ENCODE assay signal across 1 cellular context in genomic region chr17:7438050-7438614, GRCh38.
A peak's percentile ranks its signal among the peaks of the same experiment; 100 is the strongest.
TF ChIP-seq lines count a peak whose summit lies in the region.

No MANE protein-coding gene starts in this region.

TF ChIP-seq in K562, 482 proteins besides CTCF, POLR2A, EP300 and RAD21 (continued from another document and continues in another):
- TF ChIP-seq TBL1XR1 (IDR thresholded peaks at IDR 0.05; ENCODE audit: low read length in 2 of 2) (no peak), ZBTB34 (CRISPR knock-in tag; IDR thresholded peaks at IDR 0.05) (no peak), ZNF324 (CRISPR knock-in tag; IDR thresholded peaks at IDR 0.05) (no peak), KLF1 (tag; IDR thresholded peaks at IDR 0.05) (no peak), LCOR (CRISPR knock-in tag; IDR thresholded peaks at IDR 0.05) (no peak), ZNF561 (CRISPR knock-in tag; conservative IDR thresholded peaks at IDR 0.05) (no peak), SIN3B (IDR thresholded peaks at IDR 0.05; ENCODE audit: low read depth) (no peak), MECOM (CRISPR knock-in tag; IDR thresholded peaks at IDR 0.05) (no peak), CBX8 (IDR thresholded peaks at IDR 0.05; ENCODE audit: borderline replicate concordance, extremely low read depth, low read depth, low read length, poor library complexity, severe bottlenecking) (no peak), ZNF232 (CRISPR knock-in tag; IDR thresholded peaks at IDR 0.05) (no peak), POLR2G (IDR thresholded peaks at IDR 0.05; ENCODE audit: low read depth, low read length) (peak; percentile 63), DNMT1 (IDR thresholded peaks at IDR 0.05) (no peak), ATF1 (CRISPR knock-in tag; IDR thresholded peaks at IDR 0.05) (no peak), ATF1 (tag; IDR thresholded peaks at IDR 0.05) (no peak), EGR1 (conservative IDR thresholded peaks at IDR 0.05) (peak; percentile 49), IRF2 (CRISPR knock-in tag; IDR thresholded peaks at IDR 0.05) (no peak), MBD2 (IDR thresholded peaks at IDR 0.05; ENCODE audit: borderline replicate concordance, low read depth) (no peak), HDAC8 (tag; IDR thresholded peaks at IDR 0.05) (no peak), ZNF175 (CRISPR knock-in tag; IDR thresholded peaks at IDR 0.05; ENCODE audit: low read depth) (no peak), NR0B1 (IDR thresholded peaks at IDR 0.05; ENCODE audit: partially characterized antibody) (no peak), CTBP1 (IDR thresholded peaks at IDR 0.05; ENCODE audit: borderline replicate concordance) (peak; percentile 30; the same call in 1 of the 2 replicates), TCF7L2 (IDR thresholded peaks at IDR 0.05; ENCODE audit: low read depth, low read length) (no peak), MYBL2 (IDR thresholded peaks at IDR 0.05; ENCODE audit: low read depth) (no peak), MYBL2 (CRISPR knock-in tag; IDR thresholded peaks at IDR 0.05; ENCODE audit: borderline replicate concordance) (no peak), ZNF785 (CRISPR knock-in tag; IDR thresholded peaks at IDR 0.05) (no peak), ZNF124 (CRISPR knock-in tag; IDR thresholded peaks at IDR 0.05) (no peak), JUN (IDR thresholded peaks at IDR 0.05; ENCODE audit: borderline replicate concordance, low read depth, low read length) (no peak), JUN (CRISPR knock-in tag; IDR thresholded peaks at IDR 0.05; ENCODE audit: borderline replicate concordance) (no peak), RBFOX2 (IDR thresholded peaks at IDR 0.05; ENCODE audit: low read depth, low read length) (peak; percentile 57), CREB3L1 (IDR thresholded peaks at IDR 0.05; ENCODE audit: borderline replicate concordance, low read depth) (no peak), VEZF1 (CRISPR knock-in tag; IDR thresholded peaks at IDR 0.05) (peak; percentile 59; the same call in 1 of the 2 replicates), DMBX1 (CRISPR knock-in tag; IDR thresholded peaks at IDR 0.05; ENCODE audit: borderline replicate concordance) (no peak), BDP1 (IDR thresholded peaks at IDR 0.05; ENCODE audit: insufficient read depth, insufficient read length) (no peak), CBX5 (IDR thresholded peaks at IDR 0.05; ENCODE audit: borderline replicate concordance, low read depth) (no peak), ZBTB12 (CRISPR knock-in tag; IDR thresholded peaks at IDR 0.05) (no peak), UBTF (IDR thresholded peaks at IDR 0.05; ENCODE audit: borderline replicate concordance in 1 of 2, low read depth in 2 of 2, low read length in 2 of 2) (0 out of 4 replicates have a peak, but pooled peaks of 1 of the 2 experiments have one; percentile 4), NRF1 (conservative IDR thresholded peaks at IDR 0.05 in 1 of 2, IDR thresholded peaks at IDR 0.05 in 1 of 2) (0 out of 4 replicates have a peak, but pooled peaks of 1 of the 2 experiments have one; percentile 21), NR3C1 (CRISPR knock-in tag; IDR thresholded peaks at IDR 0.05) (no peak), AFF4 (CRISPR knock-in tag; IDR thresholded peaks at IDR 0.05) (no peak), ZNF609 (CRISPR knock-in tag; IDR thresholded peaks at IDR 0.05; ENCODE audit: borderline replicate concordance) (no peak), ZKSCAN3 (CRISPR knock-in tag; IDR thresholded peaks at IDR 0.05) (no peak), CHD1 (IDR thresholded peaks at IDR 0.05; ENCODE audit: low read length) (no peak), SAFB2 (IDR thresholded peaks at IDR 0.05; ENCODE audit: borderline replicate concordance, low read depth, low read length, severe bottlenecking) (no peak), ZNF586 (CRISPR knock-in tag; conservative IDR thresholded peaks at IDR 0.05) (no peak), ZNF316 (IDR thresholded peaks at IDR 0.05) (0 out of 2 replicates have a peak, but pooled peaks have one; percentile 0), NKRF (IDR thresholded peaks at IDR 0.05; ENCODE audit: borderline replicate concordance) (no peak)
